ENCODE assay signal across 15 cellular contexts in genomic region chr10:120460776-120461175, GRCh38. TPM values are rescaled to one million over a fixed set of nuclear protein-coding genes. Genes with fewer than 3 reads are reported as not detected.
DNase-seq lines count a peak whose midpoint lies in the region; ATAC-seq and TF ChIP-seq lines count a peak whose summit lies in the region.
"Had no signal": no experiment of that assay in that cellular context is flagged by ENCODE, and none has a peak within 500 bp of the region (broad histone marks: within the 10 kb centered on the region; RNA-seq: fewer than 3 reads in every experiment).

No MANE protein-coding gene starts in this region.

- no peak overlapping the region for H3K4me3 Mint-ChIP-seq in immature natural killer cell
- H3K4me3 Mint-ChIP-seq: activated CD4-positive, alpha-beta T cell treated with anti-CD3 and anti-CD28 coated beads for 36 hours; dendritic cell treated with granulocyte-macrophage colony-stimulating factor and Interleukin-4, amounts not matched to agents 40 ng/mL and 50 ng/mL, for 4 days had no signal

- peaks cover 0 to 4% (median 0%) of the 10 kb centered on the region in 3 donors for H3K36me3 Mint-ChIP-seq in immature natural killer cell

- H3K36me3 ChIP-seq in ACC112 (ENCODE audit: insufficient read depth, low read length) (no peaks in the 10 kb centered on the region), hepatocyte (replicated peaks; ENCODE audit: insufficient read depth, low read depth) (no peaks in the 10 kb centered on the region)
- no peaks in the 10 kb centered on the region for H3K36me3 ChIP-seq in effector memory CD4-positive, alpha-beta T cell (ENCODE audit: control insufficient read depth, insufficient read depth, low read length)

- no peaks in the 10 kb centered on the region for H3K9me3 ChIP-seq in hepatocyte (ENCODE audit: low read depth)
- H3K9me3 ChIP-seq in effector memory CD4-positive, alpha-beta T cell (ENCODE audit: control insufficient read depth, low read length), result no peaks in the 10 kb centered on the region

- H3K4me3 ChIP-seq in ACC112 (ENCODE audit: low read depth, low read length) (no peak overlapping the region), hepatocyte (no peak overlapping the region)
- H3K4me3 ChIP-seq in effector memory CD4-positive, alpha-beta T cell (ENCODE audit: insufficient read depth, low read depth, low read length, poor library complexity, severe bottlenecking), result no peak overlapping the region

- H3K27ac ChIP-seq in ACC112 (ENCODE audit: low read depth, low read length), result peak overlapping the region; percentile 60; the same call in 1 of the 2 replicates
- H3K27ac ChIP-seq in hepatocyte, result no peak overlapping the region
- no peak overlapping the region for H3K27ac ChIP-seq in effector memory CD4-positive, alpha-beta T cell (ENCODE audit: insufficient read depth, low read length, poor library complexity, severe bottlenecking)

- peaks cover 12% of the 10 kb centered on the region for H3K27me3 ChIP-seq in ACC112 (ENCODE audit: insufficient read depth, low read length)
- H3K27me3 ChIP-seq in hepatocyte, result peaks cover 51% of the 10 kb centered on the region
- H3K27me3 ChIP-seq in effector memory CD4-positive, alpha-beta T cell (replicated peaks; ENCODE audit: control insufficient read depth, insufficient read depth, low read length, poor library complexity, severe bottlenecking), result no peaks in the 10 kb centered on the region

- peaks cover 4 to 9% of the 10 kb centered on the region in 2 donors for H3K4me1 Mint-ChIP-seq in immature natural killer cell

- no peak for ATAC-seq in HG03457 (IDR thresholded peaks at IDR 0.05; ENCODE audit: unreplicated experiment)
- ATAC-seq: activated CD4-positive, alpha-beta T cell treated with anti-CD3 and anti-CD28 coated beads for 36 hours had no signal

- H3K9me3 Mint-ChIP-seq in immature natural killer cell, result no peaks in the 10 kb centered on the region
- H3K9me3 Mint-ChIP-seq: dendritic cell treated with granulocyte-macrophage colony-stimulating factor and Interleukin-4, amounts not matched to agents 40 ng/mL and 50 ng/mL, for 4 days had no signal

- TF ChIP-seq CTCF in hepatocyte (IDR thresholded peaks at IDR 0.05; ENCODE audit: poor library complexity), result no peak

- no peaks in the 10 kb centered on the region for H3K79me2 ChIP-seq in ACC112 (ENCODE audit: control insufficient read depth, insufficient read depth, low read length, unreplicated experiment)
- no peaks in the 10 kb centered on the region for H3K79me2 ChIP-seq in hepatocyte

- H2AFZ ChIP-seq in ACC112 (ENCODE audit: low read length, unreplicated experiment), result no peak overlapping the region
- H2AFZ ChIP-seq in hepatocyte, result no peak overlapping the region

- peaks cover 7% of the 10 kb centered on the region for H3K4me1 ChIP-seq in ACC112 (ENCODE audit: control insufficient read depth, insufficient read depth, low read length, unreplicated experiment)
- peaks cover 7% of the 10 kb centered on the region for H3K4me1 ChIP-seq in hepatocyte (ENCODE audit: insufficient read depth)
- H3K4me1 ChIP-seq in effector memory CD4-positive, alpha-beta T cell (ENCODE audit: control insufficient read depth, insufficient read depth, low read length, poor library complexity, severe bottlenecking), result no peaks in the 10 kb centered on the region

- no peaks in the 10 kb centered on the region for H4K20me1 ChIP-seq in hepatocyte (ENCODE audit: insufficient read depth, poor library complexity, severe bottlenecking)

- peaks cover 10 to 17% (median 14%) of the 10 kb centered on the region in 3 donors for H3K27me3 Mint-ChIP-seq in immature natural killer cell (ENCODE audit: low read depth in 3 of 3)

- DNase-seq in HS-5 (ENCODE audit: low read depth) (peak; percentile 1), amniotic epithelial cell (ENCODE audit: low read depth) (peak; percentile 100), hepatocyte (ENCODE audit: low spot score) (peak; percentile 37), immature natural killer cell (no peak), ecto neural progenitor cell (ENCODE audit: low spot score) (no peak)
- DNase-seq in effector memory CD4-positive, alpha-beta T cell, result no peak
- DNase-seq: activated CD4-positive, alpha-beta T cell treated with anti-CD3 and anti-CD28 coated beads for 36 hours; MV-4-11; NCI-H524; SIG-M5; stimulated activated naive CD4-positive, alpha-beta T cell had no signal

- no peak overlapping the region for H3K27ac Mint-ChIP-seq in immature natural killer cell
- H3K27ac Mint-ChIP-seq: activated CD4-positive, alpha-beta T cell treated with anti-CD3 and anti-CD28 coated beads for 36 hours; dendritic cell treated with granulocyte-macrophage colony-stimulating factor and Interleukin-4, amounts not matched to agents 40 ng/mL and 50 ng/mL, for 4 days had no signal

- no peaks in the 10 kb centered on the region for H3K9me2 ChIP-seq in hepatocyte (replicated peaks; ENCODE audit: insufficient read depth)

- no peak overlapping the region for H3K4me2 ChIP-seq in hepatocyte

RNA-seq across cellular contexts. Expression of gene PLPP4, which starts 3.7 kb away (rescaled TPM):
- total RNA-seq in hepatocyte, result 1.5 and 3.4 TPM in 2 replicates
- 10.0 and 10.8 TPM in 2 replicates for polyA plus RNA-seq in hepatocyte
- polyA plus RNA-seq in immature natural killer cell, result not detected
- total RNA-seq: A673; activated CD4-positive, alpha-beta T cell treated with anti-CD3 and anti-CD28 coated beads for 36 hours had no signal

Comparison
In these comparisons a context has a peak if more than half of its experiments do, and no peak if none do; other contexts are left out.
1. DNase-seq: peak in HS-5 (single experiment), amniotic epithelial cell (single experiment) and hepatocyte (single experiment); none in immature natural killer cell (0 of 3), effector memory CD4-positive, alpha-beta T cell (0 of 3) and ecto neural progenitor cell (single experiment).
2. RNA of gene PLPP4, which starts 3.7 kb away (polyA plus RNA-seq): 10.0 to 10.8 TPM in hepatocyte; not detected in immature natural killer cell; every median in the first group is over 10 times any median in the second.